12 cellular contexts compared by ENCODE assay signal in genomic region chr10:79185067-79185774, GRCh38.
DNase-seq lines count a peak whose midpoint lies in the region; ATAC-seq and TF ChIP-seq lines count a peak whose summit lies in the region.
"Had no signal": no experiment of that assay in that cellular context is flagged by ENCODE, and none has a peak within 500 bp of the region (broad histone marks: within the 10 kb centered on the region; RNA-seq: fewer than 3 reads in every experiment).

No MANE protein-coding gene starts in this region.

- H4K8ac ChIP-seq in neuronal stem cell (ENCODE audit: low read depth, low read length) = no peak overlapping the region

- no peak for TF ChIP-seq EP300 in gastroesophageal sphincter (IDR thresholded peaks at IDR 0.05)

- 21 to 22% methylated on average over 5 to 10 of the region's 12 CpGs for WGBS in gastroesophageal sphincter (ENCODE audit: low coverage in 1 of 2), 2 donors
- no CpG with 5 or more reads among the region's 12 CpGs for WGBS in neuronal stem cell (ENCODE audit: extremely low coverage in 2 of 2, insufficient read length in 2 of 2, insufficient replicate concordance in 1 of 2), 2 donors

- H3K9ac ChIP-seq in neuronal stem cell (ENCODE audit: low read depth, low read length, poor library complexity) = no peak overlapping the region

- TF ChIP-seq POLR2A in gastroesophageal sphincter (IDR thresholded peaks at IDR 0.05) = no peak

- no peak overlapping the region for H2BK120ac ChIP-seq in neuronal stem cell (ENCODE audit: low read depth, low read length)

- H2AK5ac ChIP-seq in neuronal stem cell (ENCODE audit: low read depth, low read length) = no peak overlapping the region

- H3K4me3 ChIP-seq in ACC112 (ENCODE audit: low read depth, low read length) = no peak overlapping the region
- no peak overlapping the region for H3K4me3 ChIP-seq in gastroesophageal sphincter
- no peak overlapping the region for H3K4me3 ChIP-seq in neuronal stem cell (ENCODE audit: low read length in 2 of 2)
- H3K4me3 ChIP-seq: HAP-1 had no signal

- H3K4ac ChIP-seq in neuronal stem cell (ENCODE audit: low read length) = no peak overlapping the region

- H3K79me1 ChIP-seq in neuronal stem cell (ENCODE audit: low read depth, low read length) = peaks cover 13% of the 10 kb centered on the region

- no peaks in the 10 kb centered on the region for H3K79me2 ChIP-seq in ACC112 (ENCODE audit: control insufficient read depth, insufficient read depth, low read length, unreplicated experiment)

- H3K18ac ChIP-seq in neuronal stem cell (ENCODE audit: low read length) = peak overlapping the region; percentile 42

- no peak overlapping the region for H2BK12ac ChIP-seq in neuronal stem cell (ENCODE audit: low read length)

- DNase-seq in RPMI7951 (ENCODE audit: low read depth) (peak; percentile 29), neuronal stem cell (ENCODE audit: low spot score) (no peak)
- DNase-seq in stimulated activated CD4-positive, alpha-beta T cell treated with anti-CD3 and anti-CD28 coated beads, Interleukin-4, amount 100 ng/mL, for 24 hours = no peak
- no peak for DNase-seq in stimulated activated CD4-positive, alpha-beta T cell treated with anti-CD3 and anti-CD28 coated beads, Interleukin-2, amount 100 ng/mL, for 48 hours
- DNase-seq: activated CD4-positive, CD25-positive, alpha-beta regulatory T cell; aorta; stimulated activated CD4-positive, alpha-beta T cell treated with anti-CD3 and anti-CD28 coated beads, Interleukin-4, amount 100 ng/mL, for 1 hour had no signal

- no peak overlapping the region for H2BK5ac ChIP-seq in neuronal stem cell (ENCODE audit: low read length)

- H3K14ac ChIP-seq in neuronal stem cell (ENCODE audit: low read length) = no peak overlapping the region

- no peaks in the 10 kb centered on the region for H3K27me3 ChIP-seq in ACC112 (ENCODE audit: insufficient read depth, low read length)
- H3K27me3 ChIP-seq in gastroesophageal sphincter = no peaks in the 10 kb centered on the region
- no peaks in the 10 kb centered on the region for H3K27me3 ChIP-seq in neuronal stem cell (ENCODE audit: control insufficient read depth in 3 of 3, insufficient read depth in 3 of 3, low read depth in 1 of 3, low read length in 3 of 3)

- no peak for TF ChIP-seq CTCF in gastroesophageal sphincter (IDR thresholded peaks at IDR 0.05)

- H2BK15ac ChIP-seq in neuronal stem cell (ENCODE audit: low read length) = no peak overlapping the region

- H3K9me3 ChIP-seq in gastroesophageal sphincter (no peaks in the 10 kb centered on the region), neuronal stem cell (replicated peaks in 1 of 2; ENCODE audit: control insufficient read depth in 2 of 2, insufficient read depth in 1 of 2, low read depth in 1 of 2, low read length in 2 of 2) (no peaks in the 10 kb centered on the region)
- H3K9me3 ChIP-seq: HAP-1 had no signal

- no peaks in the 10 kb centered on the region for H3K36me3 ChIP-seq in ACC112 (ENCODE audit: insufficient read depth, low read length)
- H3K36me3 ChIP-seq in gastroesophageal sphincter = peaks cover 0 to 18% of the 10 kb centered on the region in 2 donors
- H3K36me3 ChIP-seq in neuronal stem cell (replicated peaks in 1 of 2; ENCODE audit: control insufficient read depth in 2 of 2, insufficient read depth in 2 of 2, low read length in 2 of 2) = peaks cover 4 to 32% of the 10 kb centered on the region in 2 donors
- H3K36me3 ChIP-seq: HAP-1 had no signal

- no peak overlapping the region for H2AFZ ChIP-seq in ACC112 (ENCODE audit: low read length, unreplicated experiment)
- no peak overlapping the region for H2AFZ ChIP-seq in neuronal stem cell (ENCODE audit: low read length)

- ATAC-seq in gastroesophageal sphincter = no peak
- no peak for ATAC-seq in HG02870 (IDR thresholded peaks at IDR 0.05; ENCODE audit: unreplicated experiment)
- ATAC-seq in HG02884 (IDR thresholded peaks at IDR 0.05; ENCODE audit: unreplicated experiment) = no peak

- no peak overlapping the region for H4K91ac ChIP-seq in neuronal stem cell (ENCODE audit: low read depth, low read length, poor library complexity)

- H3K4me2 ChIP-seq in neuronal stem cell (ENCODE audit: insufficient read depth, low read length, poor library complexity, severe bottlenecking) = no peak overlapping the region

- H3K23ac ChIP-seq in neuronal stem cell (ENCODE audit: low read depth, low read length, poor library complexity) = no peak overlapping the region

- H3K4me1 ChIP-seq in ACC112 (ENCODE audit: control insufficient read depth, insufficient read depth, low read length, unreplicated experiment) = peaks cover 71% of the 10 kb centered on the region
- peaks cover 3 to 100% (median 75%) of the 10 kb centered on the region in 3 donors for H3K4me1 ChIP-seq in gastroesophageal sphincter
- peaks cover 51 to 74% of the 10 kb centered on the region in 2 donors for H3K4me1 ChIP-seq in neuronal stem cell (ENCODE audit: control insufficient read depth in 2 of 2, insufficient read depth in 1 of 2, low read depth in 1 of 2, low read length in 2 of 2)
- H3K4me1 ChIP-seq: HAP-1 had no signal

- H3K27ac ChIP-seq in ACC112 (ENCODE audit: low read depth, low read length) = peak overlapping the region; percentile 60
- peak overlapping the region in 3 of 4 donors; percentile 65 to 82 (median 78) for H3K27ac ChIP-seq in gastroesophageal sphincter
- H3K27ac ChIP-seq in neuronal stem cell (replicated peaks; ENCODE audit: low read length) = peak overlapping the region; percentile 29
